8 cellular contexts compared by ENCODE assay signal in genomic region chr14:50830932-50831703, GRCh38. TPM values are rescaled to one million over a fixed set of nuclear protein-coding genes. Genes with fewer than 3 reads are reported as not detected.
DNase-seq lines count a peak whose midpoint lies in the region; ATAC-seq and TF ChIP-seq lines count a peak whose summit lies in the region.

NIN (minus strand) TSS chr14:50831162; CDS start chr14:50822056, 9,106 bp downstream.

- H3K9me3 ChIP-seq in RWPE2 (ENCODE audit: severe bottlenecking): no peaks in the 10 kb centered on the region

- TF ChIP-seq EP300 in Ishikawa (IDR thresholded peaks at IDR 0.05; ENCODE audit: borderline replicate concordance): no peak

- DNase-seq in DMS53 treated with DMSO at 0.1 percent for 48 hours (lab: John Stamatoyannopoulos, UW; ENCODE audit: unreplicated experiment): peak; percentile 64
- DNase-seq in RWPE2 (ENCODE audit: low spot score): peak; percentile 75
- peak; percentile 90 for DNase-seq in activated effector memory CD4-positive, alpha-beta T cell treated with anti-CD3 and anti-CD28 coated beads, Interleukin-2, amount 50 U/mL, for 16 hours
- DNase-seq in foreskin fibroblast: peak; percentile 81 to 95
- DNase-seq in neural crest cell (ENCODE audit: low read depth, low spot score): peak; percentile 66
- peak in 46 of 49 donors; percentile 11 to 84 (median 63) for DNase-seq in substantia nigra (lab: John Stamatoyannopoulos, UW)

- H3K4me3 Mint-ChIP-seq in neural crest cell: peak within 1 kb of the TSS; percentile 96

- peak; percentile 78 for ATAC-seq in GM21529 (IDR thresholded peaks at IDR 0.05; ENCODE audit: unreplicated experiment)
- peak; percentile 94 for ATAC-seq in RWPE2 (ENCODE audit: low read depth)

- no peak for TF ChIP-seq RAD21 in Ishikawa (IDR thresholded peaks at IDR 0.05; ENCODE audit: low read depth)

- no peaks in the 10 kb centered on the region for H3K36me3 Mint-ChIP-seq in neural crest cell (ENCODE audit: low read depth)

- peak within 1 kb of the TSS; percentile 87 for H3K27ac Mint-ChIP-seq in neural crest cell (ENCODE audit: unreplicated experiment)

- H3K9me3 Mint-ChIP-seq in neural crest cell: no peaks in the 10 kb centered on the region

- no peaks in the 10 kb centered on the region for H3K27me3 ChIP-seq in RWPE2 (ENCODE audit: insufficient read depth, poor library complexity, severe bottlenecking)

- peak within 1 kb of the TSS; percentile 49 for H3K27ac ChIP-seq in RWPE2 (ENCODE audit: poor library complexity, severe bottlenecking)
- peak within 1 kb of the TSS; percentile 70 for H3K27ac ChIP-seq in substantia nigra (ENCODE audit: low read depth, low read length, poor library complexity, severe bottlenecking)

- peaks cover 55% of the 10 kb centered on the region for H3K4me1 Mint-ChIP-seq in neural crest cell

- H3K36me3 ChIP-seq in RWPE2 (ENCODE audit: low read depth): no peaks in the 10 kb centered on the region

- H3K4me1 ChIP-seq in RWPE2 (ENCODE audit: insufficient read depth, poor library complexity, severe bottlenecking): peaks cover 4% of the 10 kb centered on the region

- H3K4me3 ChIP-seq in RWPE2 (ENCODE audit: severe bottlenecking): peak within 1 kb of the TSS; percentile 99
- H3K4me3 ChIP-seq in foreskin fibroblast (ENCODE audit: low read depth in 1 of 2, low read length in 2 of 2): peak within 1 kb of the TSS; percentile 72 to 80

- no peak for TF ChIP-seq CTCF in RWPE2 (IDR thresholded peaks at IDR 0.05; ENCODE audit: poor library complexity, severe bottlenecking)
- no peak for TF ChIP-seq CTCF in foreskin fibroblast (IDR thresholded peaks at IDR 0.05; ENCODE audit: low read depth, low read length)
- no peak for TF ChIP-seq CTCF in neural crest cell (conservative IDR thresholded peaks at IDR 0.05)

- peaks cover 11% of the 10 kb centered on the region for H3K27me3 Mint-ChIP-seq in neural crest cell (ENCODE audit: low read depth)

TF ChIP-seq in Ishikawa, 13 proteins besides CTCF, POLR2A, EP300 and RAD21:
- TF ChIP-seq MAX (IDR thresholded peaks at IDR 0.05): peak; percentile 25; the same call in 1 of the 2 replicates
- no peak for TF ChIP-seq TCF12 (IDR thresholded peaks at IDR 0.05; ENCODE audit: low read depth)
- peak; percentile 40; the same call in 1 of the 2 replicates for TF ChIP-seq TAF1 (IDR thresholded peaks at IDR 0.05; ENCODE audit: low read depth)
- no peak for TF ChIP-seq FOXM1 (IDR thresholded peaks at IDR 0.05; ENCODE audit: borderline replicate concordance, low read depth)
- no peak for TF ChIP-seq YY1 (IDR thresholded peaks at IDR 0.05; ENCODE audit: low read depth)
- peak; percentile 65; the same call in 1 of the 2 replicates for TF ChIP-seq ZBTB7A (IDR thresholded peaks at IDR 0.05; ENCODE audit: low read depth)
- TF ChIP-seq CREB1 (IDR thresholded peaks at IDR 0.05; ENCODE audit: low read depth): no peak
- TF ChIP-seq EGR1 (IDR thresholded peaks at IDR 0.05): 0 out of 2 replicates have a peak, but pooled peaks have one; percentile 4
- no peak for TF ChIP-seq USF1 (IDR thresholded peaks at IDR 0.05)

RNA-seq across cellular contexts. Expression of gene NIN, which starts in this region (rescaled TPM):
- total RNA-seq in neural crest cell: 94.1 and 94.9 TPM in 2 replicates

Comparison
In these comparisons a context has a peak if more than half of its experiments do, and no peak if none do; other contexts are left out.
1. Peak in every context shown above with its lines: DNase-seq, ATAC-seq, H3K4me3 ChIP-seq and H3K27ac ChIP-seq.